Comparison of ENCODE assay signal across 9 cellular contexts in genomic region chr5:172798422-172799215, GRCh38. TPM values are rescaled to one million over a fixed set of nuclear protein-coding genes. Genes with fewer than 3 reads are reported as not detected.
DNase-seq lines count a peak whose midpoint lies in the region; ATAC-seq and TF ChIP-seq lines count a peak whose summit lies in the region.
"Had no signal": no experiment of that assay in that cellular context is flagged by ENCODE, and none has a peak within 500 bp of the region (broad histone marks: within the 10 kb centered on the region; RNA-seq: fewer than 3 reads in every experiment).

No MANE protein-coding gene starts in this region.

- POLR2A ChIA-PET in CD4-positive, alpha-beta T cell (lab: Charles Lee), result interaction anchor here (0.7 to 1.3 kb wide), 3 partner anchors 9 to 515 kb away, joined by 3 to 4 read pairs (median 3); partner anchors contain the start of genes DUSP1 and UBTD2

- WGBS in heart left ventricle, 4 donors, result 82 to 89% (median 87%) methylated on average over 14 of the region's 14 CpGs
- 76% methylated on average over 14 of the region's 14 CpGs for WGBS in right cardiac atrium
- WGBS in body of pancreas, 2 donors, result 72 to 76% methylated on average over 14 of the region's 14 CpGs
- WGBS in lung, 2 donors, result 66 to 70% methylated on average over 14 of the region's 14 CpGs
- 91% methylated on average over 14 of the region's 14 CpGs for WGBS in hepatocyte (ENCODE audit: low lambda C conversion rate, missing lambda C conversion rate)

- intact Hi-C loops in heart left ventricle (cut with DNase I), result no loop called here
- intact Hi-C loops in right cardiac atrium (cut with DNase I), result no loop called here
- intact Hi-C loops in body of pancreas (cut with DNase I), result no loop called here
- intact Hi-C loops in CD4-positive, alpha-beta T cell (cut with DNase I, micrococcal nuclease), result no loop called here

- TF ChIP-seq POLR2A in heart left ventricle (IDR thresholded peaks at IDR 0.05) (no peak), body of pancreas (IDR thresholded peaks at IDR 0.05) (peak in 1 of 3 donors; percentile 13)

- no peaks in the 10 kb centered on the region for H4K20me1 ChIP-seq in hepatocyte (ENCODE audit: insufficient read depth, poor library complexity, severe bottlenecking)

- H3K4me1 ChIP-seq in heart left ventricle (peaks cover 0 to 87% (median 21%) of the 10 kb centered on the region in 12 donors), right cardiac atrium (ENCODE audit: control insufficient read depth, insufficient read depth, low read length) (peaks cover 5% of the 10 kb centered on the region), body of pancreas (peaks cover 9% of the 10 kb centered on the region), lung (ENCODE audit: control insufficient read depth in 2 of 2, insufficient read depth in 2 of 2, low read length in 2 of 2) (peaks cover 0 to 31% of the 10 kb centered on the region in 2 donors), hepatocyte (ENCODE audit: insufficient read depth) (peaks cover 9% of the 10 kb centered on the region)

- no peaks in the 10 kb centered on the region for H3K9me2 ChIP-seq in hepatocyte (replicated peaks; ENCODE audit: insufficient read depth)

- DNase-seq in heart left ventricle, result peak in 2 of 5 donors; percentile 49 to 65
- DNase-seq in right cardiac atrium, result no peak
- peak in 2 of 4 donors; percentile 29 to 78 for DNase-seq in body of pancreas
- DNase-seq in lung (ENCODE audit: low spot score), result peak; percentile 68
- no peak for DNase-seq in CD4-positive, alpha-beta T cell
- DNase-seq in activated CD4-positive, alpha-beta T cell treated with anti-CD3 and anti-CD28 coated beads for 48 hours, result no peak
- DNase-seq in hepatocyte (ENCODE audit: low spot score), result no peak
- DNase-seq in progenitor cell of endocrine pancreas (ENCODE audit: low spot score, unreplicated experiment), result no peak
- DNase-seq: DMS153 had no signal

- no peak overlapping the region for H3K4me3 Mint-ChIP-seq in CD4-positive, alpha-beta T cell
- no peak overlapping the region for H3K4me3 Mint-ChIP-seq in progenitor cell of endocrine pancreas (ENCODE audit: low read depth)

- peak overlapping the region in 7 of 12 donors; percentile 15 to 86 (median 39) for H3K27ac ChIP-seq in heart left ventricle
- no peak overlapping the region for H3K27ac ChIP-seq in right cardiac atrium (ENCODE audit: low read length)
- peak overlapping the region in 2 of 4 donors; percentile 54 to 72 for H3K27ac ChIP-seq in body of pancreas
- H3K27ac ChIP-seq in lung (ENCODE audit: low read depth in 1 of 2, low read length in 1 of 2), result peak overlapping the region in 1 of 2 donors; percentile 84
- no peak overlapping the region for H3K27ac ChIP-seq in CD4-positive, alpha-beta T cell (ENCODE audit: low read depth, low read length)
- no peak overlapping the region for H3K27ac ChIP-seq in hepatocyte

- H3K4me1 Mint-ChIP-seq in CD4-positive, alpha-beta T cell (ENCODE audit: low read depth), result no peaks in the 10 kb centered on the region
- H3K4me1 Mint-ChIP-seq in progenitor cell of endocrine pancreas (ENCODE audit: low read depth), result peaks cover 2% of the 10 kb centered on the region

- H3K36me3 Mint-ChIP-seq in CD4-positive, alpha-beta T cell (ENCODE audit: low read depth), result no peaks in the 10 kb centered on the region
- no peaks in the 10 kb centered on the region for H3K36me3 Mint-ChIP-seq in progenitor cell of endocrine pancreas (ENCODE audit: insufficient read depth)

- H3K27me3 ChIP-seq in heart left ventricle (no peaks in the 10 kb centered on the region), right cardiac atrium (ENCODE audit: control insufficient read depth, insufficient read depth) (no peaks in the 10 kb centered on the region), body of pancreas (no peaks in the 10 kb centered on the region), lung (ENCODE audit: control insufficient read depth, insufficient read depth) (no peaks in the 10 kb centered on the region), hepatocyte (no peaks in the 10 kb centered on the region)
- H3K27me3 ChIP-seq in CD4-positive, alpha-beta T cell (ENCODE audit: control insufficient read depth, insufficient read depth, low read length), result no peaks in the 10 kb centered on the region

- H3K4me3 ChIP-seq in heart left ventricle (no peak overlapping the region), right cardiac atrium (ENCODE audit: low read length) (no peak overlapping the region), body of pancreas (no peak overlapping the region), lung (no peak overlapping the region), hepatocyte (no peak overlapping the region)

- H3K27ac Mint-ChIP-seq in CD4-positive, alpha-beta T cell, result no peak overlapping the region
- no peak overlapping the region for H3K27ac Mint-ChIP-seq in progenitor cell of endocrine pancreas

- H3K9me3 Mint-ChIP-seq in CD4-positive, alpha-beta T cell, result no peaks in the 10 kb centered on the region
- H3K9me3 Mint-ChIP-seq in progenitor cell of endocrine pancreas (ENCODE audit: low read depth), result no peaks in the 10 kb centered on the region

- no peaks in the 10 kb centered on the region for H3K36me3 ChIP-seq in heart left ventricle
- no peaks in the 10 kb centered on the region for H3K36me3 ChIP-seq in body of pancreas (replicated peaks in 1 of 2; ENCODE audit: insufficient read depth in 1 of 2, low read depth in 2 of 2)
- no peaks in the 10 kb centered on the region for H3K36me3 ChIP-seq in lung (ENCODE audit: control insufficient read depth in 2 of 2, insufficient read depth in 2 of 2, low read length in 2 of 2)
- no peaks in the 10 kb centered on the region for H3K36me3 ChIP-seq in hepatocyte (replicated peaks; ENCODE audit: insufficient read depth, low read depth)

- H3K79me2 ChIP-seq in hepatocyte, result no peaks in the 10 kb centered on the region

- no peaks in the 10 kb centered on the region for H3K27me3 Mint-ChIP-seq in CD4-positive, alpha-beta T cell
- no peaks in the 10 kb centered on the region for H3K27me3 Mint-ChIP-seq in progenitor cell of endocrine pancreas

- CTCF ChIA-PET in CD4-positive, alpha-beta T cell (lab: Charles Lee), result no interaction called here

- TF ChIP-seq CTCF in heart left ventricle (IDR thresholded peaks at IDR 0.05), result no peak
- no peak for TF ChIP-seq CTCF in body of pancreas (IDR thresholded peaks at IDR 0.05)
- no peak for TF ChIP-seq CTCF in lung (IDR thresholded peaks at IDR 0.05; ENCODE audit: control extremely low read depth, extremely low read depth)
- TF ChIP-seq CTCF in CD4-positive, alpha-beta T cell (IDR thresholded peaks at IDR 0.05), result no peak
- no peak for TF ChIP-seq CTCF in hepatocyte (IDR thresholded peaks at IDR 0.05; ENCODE audit: poor library complexity)
- TF ChIP-seq CTCF in progenitor cell of endocrine pancreas (IDR thresholded peaks at IDR 0.05; ENCODE audit: unreplicated experiment), result no peak

- H3K4me2 ChIP-seq in hepatocyte, result no peak overlapping the region

- H3K9me3 ChIP-seq in heart left ventricle (no peaks in the 10 kb centered on the region), right cardiac atrium (ENCODE audit: control insufficient read depth, low read length) (no peaks in the 10 kb centered on the region), body of pancreas (no peaks in the 10 kb centered on the region), lung (ENCODE audit: control insufficient read depth in 2 of 2, insufficient read depth in 1 of 2, low read length in 1 of 2) (no peaks in the 10 kb centered on the region), hepatocyte (ENCODE audit: low read depth) (no peaks in the 10 kb centered on the region)
- no peaks in the 10 kb centered on the region for H3K9me3 ChIP-seq in CD4-positive, alpha-beta T cell (ENCODE audit: control insufficient read depth, low read length)

- no peak overlapping the region for H2AFZ ChIP-seq in hepatocyte

- peak in 2 of 4 donors; percentile 24 to 27 for ATAC-seq in heart left ventricle
- no peak for ATAC-seq in right cardiac atrium
- peak; percentile 25 for ATAC-seq in body of pancreas
- ATAC-seq in lung (ENCODE audit: insufficient read depth, low FRiP score), result peak; percentile 30
- ATAC-seq in CD4-positive, alpha-beta T cell (ENCODE audit: poor library complexity), result no peak

RNA-seq across cellular contexts. Expression of gene DUSP1, which starts 27.6 kb away (rescaled TPM):
- total RNA-seq in heart left ventricle (100 to 1,000 TPM in 4 of 9 donors, 10 to 100 TPM in 5; 39.9 to 335 (median 78.2) TPM), right cardiac atrium (100 to 1,000 TPM in 2 of 4 donors, 10 to 100 TPM in 2; 81.3 to 247 (median 105) TPM), body of pancreas (100 to 1,000 TPM; 248 to 808 TPM), lung (100 to 1,000 TPM; 310 to 377 TPM), hepatocyte (537 and 547 TPM in 2 replicates), progenitor cell of endocrine pancreas (40.7 and 42.0 TPM in 2 replicates)
- polyA plus RNA-seq in heart left ventricle (100 to 1,000 TPM in 1 of 2 donors, 10 to 100 TPM in 1; 24.3 to 116 TPM), right cardiac atrium (78.7 TPM), lung (1,000 to 10,000 TPM in 1 of 2 donors, 100 to 1,000 TPM in 1; 138 to 1,153 TPM), hepatocyte (583 and 682 TPM in 2 replicates)
- 100 to 1,000 TPM; 761 to 768 TPM for total RNA-seq in CD4-positive, alpha-beta T cell

RNA-seq across cellular contexts. Expression of gene ERGIC1, which starts 35.4 kb away (rescaled TPM):
- total RNA-seq in heart left ventricle (100 to 1,000 TPM in 1 of 9 donors, 10 to 100 TPM in 8; 67.0 to 109 (median 84.9) TPM), right cardiac atrium (10 to 100 TPM; 75.7 to 96.8 (median 86.9) TPM), body of pancreas (10 to 100 TPM; 46.5 to 93.1 TPM), lung (100 to 1,000 TPM in 1 of 2 donors, 10 to 100 TPM in 1; 62.2 to 215 TPM), hepatocyte (105 and 107 TPM in 2 replicates), progenitor cell of endocrine pancreas (150 and 158 TPM in 2 replicates)
- polyA plus RNA-seq in heart left ventricle (100 to 1,000 TPM in 1 of 2 donors, 10 to 100 TPM in 1; 66.6 to 115 TPM), right cardiac atrium (73.1 TPM), lung (100 to 1,000 TPM; 122 to 204 TPM), hepatocyte (30.1 and 39.1 TPM in 2 replicates)
- 10 to 100 TPM; 51.0 to 52.4 TPM for total RNA-seq in CD4-positive, alpha-beta T cell

Comparison
In these comparisons a context has a peak if more than half of its experiments do, and no peak if none do; other contexts are left out.
1. H3K27ac ChIP-seq: peak in heart left ventricle (7 of 12); none in right cardiac atrium (single experiment), CD4-positive, alpha-beta T cell (single experiment) and hepatocyte (single experiment).
2. ATAC-seq: peak in body of pancreas (single experiment) and lung (single experiment); none in right cardiac atrium (0 of 2) and CD4-positive, alpha-beta T cell (single experiment).